8 cellular contexts compared by ENCODE assay signal in the genomic region with DNA sequence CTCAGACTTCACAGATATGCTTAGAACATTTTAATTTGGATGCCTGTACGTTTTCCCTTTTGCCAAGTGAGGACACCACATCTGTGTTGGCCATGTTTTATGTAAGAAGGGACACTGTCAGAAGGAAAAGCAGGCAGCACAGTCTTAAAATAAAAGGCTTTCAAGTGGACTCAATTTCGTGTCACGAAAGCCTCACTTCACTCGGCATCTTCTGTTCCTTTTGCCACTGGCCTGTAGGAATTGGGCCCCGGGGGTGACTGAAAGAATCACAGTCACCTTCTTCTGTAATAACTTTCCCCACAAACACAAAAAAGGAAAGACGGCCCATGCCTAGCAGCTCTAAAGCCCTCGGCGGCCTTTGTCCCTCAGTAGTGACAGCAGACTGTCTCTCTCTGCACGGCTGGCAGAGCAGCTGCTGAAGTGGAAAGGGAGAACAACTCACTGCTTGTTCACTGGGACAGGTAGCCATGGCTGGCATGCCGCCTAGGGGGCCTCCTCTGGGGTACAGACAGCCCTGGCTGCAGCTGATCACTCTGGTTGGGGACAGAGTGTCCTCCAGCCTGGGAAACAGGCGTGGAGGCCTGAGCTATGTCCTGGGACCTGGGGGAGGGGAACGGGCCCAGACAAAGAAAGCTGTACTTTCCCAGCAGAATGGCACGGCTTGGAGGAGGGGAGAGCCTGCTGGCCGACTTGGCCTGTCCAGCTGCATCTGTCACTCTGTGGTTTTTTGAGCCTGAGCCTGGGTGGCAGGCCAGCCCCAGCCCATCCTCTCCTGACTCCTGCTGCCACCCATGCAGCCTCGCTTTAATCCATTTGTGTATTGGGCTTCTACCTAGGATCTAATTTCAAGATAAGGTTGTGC. TPM values are rescaled to one million over a fixed set of nuclear protein-coding genes. Genes with fewer than 3 reads are reported as not detected.
A peak's percentile ranks its signal among the peaks of the same experiment; 100 is the strongest.
DNase-seq lines count a peak whose midpoint lies in the region; ATAC-seq and TF ChIP-seq lines count a peak whose summit lies in the region.

No MANE protein-coding gene starts in this region.

- TF ChIP-seq CTCF in omental fat pad (IDR thresholded peaks at IDR 0.05): no peak

- in situ Hi-C loops in Caki2 (cut with HindIII; ENCODE audit: low pct_unique_long_range_greater_than_20kb, low sequenced_read_pairs): no loop called here

- DNase-seq in Caki2 (ENCODE audit: low read depth): peak; percentile 84
- DNase-seq in NAMALWA (ENCODE audit: low spot score): peak; percentile 59
- DNase-seq in germinal center (ENCODE audit: low spot score): peak; percentile 50
- peak; percentile 22 for DNase-seq in omental fat pad (ENCODE audit: low spot score)
- no peak for DNase-seq in NCI-H345 (lab: John Stamatoyannopoulos, UW)
- no peak for DNase-seq in SKM-1 treated with dmso at 0.1 percent for 144 hours (lab: John Stamatoyannopoulos, UW; ENCODE audit: unreplicated experiment)
- no peak for DNase-seq in activated effector memory CD4-positive, alpha-beta T cell treated with anti-CD3 and anti-CD28 coated beads, Interleukin-2, amount 50 U/mL, for 16 hours

- ATAC-seq in omental fat pad (ENCODE audit: low FRiP score) (no peak), HG03159 (IDR thresholded peaks at IDR 0.05; ENCODE audit: unreplicated experiment) (no peak)

RNA-seq across cellular contexts. Expression of gene RASSF4, which starts 4.4 kb away (rescaled TPM):
- 2.9 and 3.4 TPM in 2 replicates for total RNA-seq in Caki2 (2014; rRNA removed; shearing (Covaris generic); ENCODE audit: low replicate concordance)
- total RNA-seq in omental fat pad: 100 to 1,000 TPM in 3 of 4 donors, 10 to 100 TPM in 1; 75.1 to 229 (median 142) TPM

RNA-seq across cellular contexts. Expression of gene DEPP1, which starts 14.6 kb away (rescaled TPM):
- 0.43 and 2.8 TPM in 2 replicates for total RNA-seq in Caki2 (2014; rRNA removed; shearing (Covaris generic); ENCODE audit: low replicate concordance)
- 100 to 1,000 TPM; 181 to 740 (median 276) TPM for total RNA-seq in omental fat pad

RNA-seq across cellular contexts. Expression of gene ZNF22, which starts 36.7 kb away (rescaled TPM):
- 0.09 TPM in 1 of 2 replicates, not detected in the other for total RNA-seq in Caki2 (2014; rRNA removed; shearing (Covaris generic); ENCODE audit: low replicate concordance)
- 10 to 100 TPM; 25.9 to 51.7 (median 37.7) TPM for total RNA-seq in omental fat pad

RNA-seq across cellular contexts. Expression of gene TMEM72, which starts 52.9 kb away (rescaled TPM):
- 1.5 TPM in 1 of 2 replicates, not detected in the other for total RNA-seq in Caki2 (2014; rRNA removed; shearing (Covaris generic); ENCODE audit: low replicate concordance)
- not detected for total RNA-seq in omental fat pad

Comparison
In these comparisons a context has a peak if more than half of its experiments do, and no peak if none do; other contexts are left out.
1. DNase-seq: peak in Caki2 (single experiment), NAMALWA (single experiment), germinal center (single experiment) and omental fat pad (single experiment); none in NCI-H345 (single experiment), SKM-1 treated with dmso at 0.1 percent for 144 hours (single experiment) and activated effector memory CD4-positive, alpha-beta T cell treated with anti-CD3 and anti-CD28 coated beads, Interleukin-2, amount 50 U/mL, for 16 hours (single experiment).
2. RNA of gene RASSF4, which starts 4.4 kb away (total RNA-seq): 75.1 to 229 TPM in omental fat pad; 2.9 to 3.4 TPM in Caki2; every median in the first group is over 10 times any median in the second.
3. RNA of gene DEPP1, which starts 14.6 kb away (total RNA-seq): 181 to 740 TPM in omental fat pad; 0.43 to 2.8 TPM in Caki2; every median in the first group is over 10 times any median in the second.
4. RNA of gene ZNF22, which starts 36.7 kb away (total RNA-seq): 25.9 to 51.7 TPM in omental fat pad; 0.09 TPM in Caki2; every median in the first group is over 10 times any median in the second.